In genomic region chr4:17283832-17284231, GRCh38 we compare ENCODE assay signal across 17 cellular contexts.
A peak's percentile ranks its signal among the peaks of the same experiment; 100 is the strongest.
DNase-seq lines count a peak whose midpoint lies in the region; ATAC-seq and TF ChIP-seq lines count a peak whose summit lies in the region.
"Had no signal": no experiment of that assay in that cellular context is flagged by ENCODE, and none has a peak within 500 bp of the region (broad histone marks: within the 10 kb centered on the region; RNA-seq: fewer than 3 reads in every experiment).

No MANE protein-coding gene starts in this region.

- no peak overlapping the region for H3K4me3 Mint-ChIP-seq in osteocyte (ENCODE audit: unreplicated experiment)
- H3K4me3 Mint-ChIP-seq: CD8-positive, alpha-beta memory T cell; T-cell had no signal

- peaks cover 10% of the 10 kb centered on the region for H3K27me3 Mint-ChIP-seq in osteocyte (ENCODE audit: unreplicated experiment)

- intact Hi-C loops in left ventricle myocardium superior (cut with micrococcal nuclease) (no loop called here), left cardiac atrium (cut with DNase I) (no loop called here), posterior vena cava (cut with DNase I) (no loop called here)

- DNase-seq in left ventricle myocardium superior (peak; percentile 47), left cardiac atrium (no peak), NCI-H69 (lab: John Stamatoyannopoulos, UW) (peak; percentile 0), caudate nucleus (lab: John Stamatoyannopoulos, UW) (no peak), SJCRH30 (no peak), osteocyte (ENCODE audit: extremely low spot score, unreplicated experiment) (no peak), posterior vena cava (ENCODE audit: low spot score) (no peak)
- DNase-seq: CD8-positive, alpha-beta memory T cell; GOT3; MM.1S; NCI-H187; NK-92 treated with Interleukin-12 subunit alpha and Interleukin-12 subunit beta, amount 100 ng/mL, for 24 hours; Peyer's patch; T-cell had no signal

- no peaks in the 10 kb centered on the region for H3K9me3 Mint-ChIP-seq in osteocyte (ENCODE audit: unreplicated experiment)
- H3K9me3 Mint-ChIP-seq: CD8-positive, alpha-beta memory T cell; T-cell had no signal

- H3K4me3 ChIP-seq in SJCRH30 = no peak overlapping the region
- H3K4me3 ChIP-seq: Peyer's patch had no signal

- no peaks in the 10 kb centered on the region for H3K4me1 ChIP-seq in SJCRH30
- H3K4me1 ChIP-seq: Peyer's patch had no signal

- H3K27ac Mint-ChIP-seq in osteocyte (ENCODE audit: unreplicated experiment) = no peak overlapping the region
- H3K27ac Mint-ChIP-seq: CD8-positive, alpha-beta memory T cell; T-cell had no signal

- H3K36me3 ChIP-seq in SJCRH30 = no peaks in the 10 kb centered on the region
- H3K36me3 ChIP-seq: Peyer's patch had no signal

- H3K9me3 ChIP-seq in SJCRH30 (replicated peaks) = no peaks in the 10 kb centered on the region
- H3K9me3 ChIP-seq: Peyer's patch had no signal

- no peaks in the 10 kb centered on the region; the same call in 1 of the 2 replicates for H3K27me3 ChIP-seq in SJCRH30
- H3K27me3 ChIP-seq: Peyer's patch had no signal

- no peaks in the 10 kb centered on the region for H3K36me3 Mint-ChIP-seq in osteocyte (ENCODE audit: unreplicated experiment)
- H3K36me3 Mint-ChIP-seq: T-cell had no signal

- TF ChIP-seq CTCF in osteocyte (IDR thresholded peaks at IDR 0.05) = no peak

- H3K27ac ChIP-seq in caudate nucleus (ENCODE audit: low read depth, low read length) (peak overlapping the region; percentile 92), SJCRH30 (no peak overlapping the region)
- H3K27ac ChIP-seq: Peyer's patch had no signal

- H3K4me1 Mint-ChIP-seq in osteocyte (ENCODE audit: unreplicated experiment) = no peaks in the 10 kb centered on the region
- H3K4me1 Mint-ChIP-seq: CD8-positive, alpha-beta memory T cell; T-cell had no signal

- peak; percentile 66 for ATAC-seq in left ventricle myocardium superior
- no peak for ATAC-seq in left cardiac atrium
- ATAC-seq in HG02884 (IDR thresholded peaks at IDR 0.05; ENCODE audit: unreplicated experiment) = no peak
- ATAC-seq: Right ventricle myocardium inferior, SK-N-SH treated with all-trans-retinoic acid at 6 μM for 48 hours, T-cell had no signal

Comparison
In these comparisons a context has a peak if more than half of its experiments do, and no peak if none do; other contexts are left out.
1. DNase-seq: peak in left ventricle myocardium superior (single experiment) and NCI-H69 (single experiment); none in left cardiac atrium (single experiment), caudate nucleus (0 of 61), SJCRH30 (0 of 2), osteocyte (single experiment) and posterior vena cava (single experiment).